ENCODE assay signal across 8 cellular contexts in genomic region chr5:176198991-176199733, GRCh38. TPM values are rescaled to one million over a fixed set of nuclear protein-coding genes. Genes with fewer than 3 reads are reported as not detected.
DNase-seq lines count a peak whose midpoint lies in the region; FAIRE-seq and TF ChIP-seq lines count a peak whose summit lies in the region.
"Not testable (repeated sequence)": the region's sequence is repeated elsewhere in the genome, so short reads cannot be mapped to it uniquely, and the experiment has no call there.

No MANE protein-coding gene starts in this region.

- not testable (repeated sequence) for H3K27ac ChIP-seq in H1 (ENCODE audit: low read depth, low read length); iPS-20b (ENCODE audit: low read length); osteoblast (ENCODE audit: low read depth, low read length); thyroid gland

- H3K36me3 ChIP-seq in H1 (ENCODE audit: control insufficient read depth in 2 of 4, insufficient read depth in 4 of 4, low read length in 3 of 4); iPS-20b (ENCODE audit: insufficient read depth, low read depth, low read length); osteoblast (ENCODE audit: insufficient read depth, low read length); thyroid gland: not testable (repeated sequence)

- H4K20me1 ChIP-seq in H1 (replicated peaks in 1 of 2; ENCODE audit: control insufficient read depth in 1 of 2, insufficient read depth in 2 of 2, low read length in 2 of 2); osteoblast (ENCODE audit: insufficient read depth, low read length): not testable (repeated sequence)

- H2BK20ac ChIP-seq in H1 (ENCODE audit: low read length) = not testable (repeated sequence)

- H3K4me2 ChIP-seq in H1 (ENCODE audit: insufficient read depth in 1 of 2, low read depth in 2 of 2, low read length in 2 of 2) = peak overlapping the region; percentile 61 to 78
- peak overlapping the region; percentile 33 for H3K4me2 ChIP-seq in osteoblast (ENCODE audit: insufficient read depth, low read length)

- CTCF ChIA-PET in Calu3 (lab: Charles Lee); activated naive CD4-positive, alpha-beta T cell treated with anti-CD3 and anti-CD28 coated beads, Interleukin-2, amount 10 ng/mL, durations not matched to agents 7 days and 5 days (lab: Charles Lee); H1 (lab: Charles Lee; ENCODE audit: partially characterized antibody): not testable (repeated sequence)

- H3K4me3 ChIP-seq in H1 (ENCODE audit: extremely low read depth in 1 of 4, insufficient read depth in 2 of 4, low read depth in 3 of 4, low read length in 4 of 4) (peak overlapping the region; percentile 24 to 59 (median 28)), iPS-20b (ENCODE audit: low read length) (peak overlapping the region; percentile 40; the same call in 1 of the 2 replicates), thyroid gland (replicated peaks in 1 of 3) (peak overlapping the region in 1 of 3 donors; percentile 17)
- H3K4me3 ChIP-seq in osteoblast (ENCODE audit: insufficient read depth, low read length) = not testable (repeated sequence)

- H2BK15ac ChIP-seq in H1 (ENCODE audit: low read length) = not testable (repeated sequence)

- not testable (repeated sequence) for H3K4me1 Mint-ChIP-seq in Calu3 (ENCODE audit: low read depth, unreplicated experiment); T-helper 2 cell treated with Interferon-gamma antibody and Interleukin-4, amounts not matched to agents 5 μg/mL and 100 μg/mL, for 36 hours (ENCODE audit: low read depth)
- peaks cover 19% of the 10 kb centered on the region for H3K4me1 Mint-ChIP-seq in activated naive CD4-positive, alpha-beta T cell treated with anti-CD3 and anti-CD28 coated beads, Interleukin-2, amount 10 ng/mL, durations not matched to agents 7 days and 5 days

- not testable (repeated sequence) for H3K14ac ChIP-seq in H1 (ENCODE audit: insufficient read length)

- H4K91ac ChIP-seq in H1 (replicated peaks; ENCODE audit: insufficient read length, low read length) = not testable (repeated sequence)

- WGBS in H1 (ENCODE audit: extremely low coverage in 1 of 2, insufficient coverage in 1 of 2, insufficient read length in 1 of 2, insufficient replicate concordance in 2 of 2, low coverage in 1 of 2, low lambda C conversion rate in 2 of 2, missing lambda C conversion rate in 1 of 2), 2 experiments = 3% methylated on average over 31 of the region's 72 CpGs; no CpG with 5 or more reads in 1 of the 2 experiments
- 3 to 6% methylated on average over 11 to 22 of the region's 72 CpGs for WGBS in thyroid gland, 2 donors

- H2BK5ac ChIP-seq in H1 (ENCODE audit: low read depth, low read length) = not testable (repeated sequence)

- H3K36me3 Mint-ChIP-seq in Calu3 (ENCODE audit: insufficient read depth, unreplicated experiment); T-helper 2 cell treated with Interferon-gamma antibody and Interleukin-4, amounts not matched to agents 5 μg/mL and 100 μg/mL, for 36 hours (ENCODE audit: low read depth); activated naive CD4-positive, alpha-beta T cell treated with anti-CD3 and anti-CD28 coated beads, Interleukin-2, amount 10 ng/mL, durations not matched to agents 7 days and 5 days: not testable (repeated sequence)

- not testable (repeated sequence) for BruUV-seq in Calu3 (replicated peaks; lab: Mats Ljungman, UMichigan)

- TF ChIP-seq RAD21 in H1 (IDR thresholded peaks at IDR 0.05 in 1 of 2, conservative IDR thresholded peaks at IDR 0.05 in 1 of 2; ENCODE audit: low read depth in 2 of 2, low read length in 2 of 2) = not testable (repeated sequence)

- H3K18ac ChIP-seq in H1 (ENCODE audit: extremely low read depth, low read length) = not testable (repeated sequence)

- peaks cover 41% of the 10 kb centered on the region for H3K27me3 Mint-ChIP-seq in Calu3 (ENCODE audit: unreplicated experiment)
- H3K27me3 Mint-ChIP-seq in T-helper 2 cell treated with Interferon-gamma antibody and Interleukin-4, amounts not matched to agents 5 μg/mL and 100 μg/mL, for 36 hours (ENCODE audit: low read depth) = peaks cover 25% of the 10 kb centered on the region
- H3K27me3 Mint-ChIP-seq in activated naive CD4-positive, alpha-beta T cell treated with anti-CD3 and anti-CD28 coated beads, Interleukin-2, amount 10 ng/mL, durations not matched to agents 7 days and 5 days = peaks cover 53% of the 10 kb centered on the region

- not testable (repeated sequence) for H3K9ac ChIP-seq in H1 (replicated peaks in 1 of 4; ENCODE audit: extremely low read depth in 1 of 4, low read depth in 3 of 4, low read length in 3 of 4); iPS-20b (ENCODE audit: low read depth, low read length)

- not testable (repeated sequence) for H4K5ac ChIP-seq in H1 (ENCODE audit: insufficient read length, low read depth, low read length)

- DNase-seq in Calu3 (peak; percentile 56), NCI-H1105 treated with DMSO at 0.1 percent for 48 hours (lab: John Stamatoyannopoulos, UW) (peak; percentile 4), H1 (ENCODE audit: low read depth in 1 of 2, low spot score in 2 of 2) (peak in 1 of 2 experiments; percentile 77), thyroid gland (peak; percentile 46 to 49)
- DNase-seq in T-helper 2 cell treated with Interferon-gamma antibody and Interleukin-4, amounts not matched to agents 5 μg/mL and 100 μg/mL, for 36 hours (ENCODE audit: low spot score); osteoblast (ENCODE audit: insufficient read length, low spot score, missing footprints): not testable (repeated sequence)
- peak; percentile 37 for DNase-seq in activated naive CD4-positive, alpha-beta T cell treated with anti-CD3 and anti-CD28 coated beads, Interleukin-2, amount 10 ng/mL, durations not matched to agents 7 days and 5 days

- intact Hi-C loops in Calu3 (cut with micrococcal nuclease; ENCODE audit: unreplicated experiment); thyroid gland (cut with DNase I): not testable (repeated sequence)

- H4K8ac ChIP-seq in H1 (ENCODE audit: extremely low read depth, insufficient read depth, low read length) = not testable (repeated sequence)

- not testable (repeated sequence) for H3K23me2 ChIP-seq in H1 (ENCODE audit: low read depth, low read length)

- POLR2A ChIA-PET in H1 (lab: Charles Lee; ENCODE audit: partially characterized antibody) = not testable (repeated sequence)

- H3K56ac ChIP-seq in H1 (replicated peaks; ENCODE audit: insufficient read length, low read depth, low read length) = not testable (repeated sequence)

- H2AK5ac ChIP-seq in H1 (ENCODE audit: low read depth, low read length) = not testable (repeated sequence)

- H3K23ac ChIP-seq in H1 (ENCODE audit: insufficient read length) = not testable (repeated sequence)

- not testable (repeated sequence) for H3K27ac Mint-ChIP-seq in Calu3 (ENCODE audit: unreplicated experiment); T-helper 2 cell treated with Interferon-gamma antibody and Interleukin-4, amounts not matched to agents 5 μg/mL and 100 μg/mL, for 36 hours; activated naive CD4-positive, alpha-beta T cell treated with anti-CD3 and anti-CD28 coated beads, Interleukin-2, amount 10 ng/mL, durations not matched to agents 7 days and 5 days

- not testable (repeated sequence) for TF ChIP-seq POLR2A in H1 (IDR thresholded peaks at IDR 0.05; ENCODE audit: control extremely low read depth in 1 of 2, low read depth in 2 of 2, low read length in 2 of 2); thyroid gland (IDR thresholded peaks at IDR 0.05)

- H3K4me3 Mint-ChIP-seq in Calu3 (ENCODE audit: low read depth, unreplicated experiment) = peak overlapping the region; percentile 79
- peak overlapping the region; percentile 55 for H3K4me3 Mint-ChIP-seq in T-helper 2 cell treated with Interferon-gamma antibody and Interleukin-4, amounts not matched to agents 5 μg/mL and 100 μg/mL, for 36 hours
- H3K4me3 Mint-ChIP-seq in activated naive CD4-positive, alpha-beta T cell treated with anti-CD3 and anti-CD28 coated beads, Interleukin-2, amount 10 ng/mL, durations not matched to agents 7 days and 5 days = peak overlapping the region; percentile 61

- H3K79me2 ChIP-seq in H1 (ENCODE audit: control insufficient read depth in 1 of 2, insufficient read depth in 2 of 2, low read length in 2 of 2); osteoblast (ENCODE audit: insufficient read depth, low read length): not testable (repeated sequence)

- H3K4ac ChIP-seq in H1 (replicated peaks; ENCODE audit: insufficient read length, low read depth, low read length) = not testable (repeated sequence)

- H3K79me1 ChIP-seq in H1 (ENCODE audit: low read depth, low read length) = not testable (repeated sequence)

- not testable (repeated sequence) for FAIRE-seq in H1 (lab: Jason Lieb, UNC)

- TF ChIP-seq EP300 in H1 (IDR thresholded peaks at IDR 0.05; ENCODE audit: borderline replicate concordance in 1 of 2, low read depth in 2 of 2, low read length in 2 of 2) = not testable (repeated sequence)

- not testable (repeated sequence) for H2BK12ac ChIP-seq in H1 (ENCODE audit: low read depth, low read length)

- not testable (repeated sequence) for H2BK120ac ChIP-seq in H1 (replicated peaks; ENCODE audit: low read depth, low read length)

- not testable (repeated sequence) for H2AFZ ChIP-seq in H1 (ENCODE audit: low read length); osteoblast (ENCODE audit: low read length)

- H3K27me3 ChIP-seq in H1 (replicated peaks in 1 of 4; ENCODE audit: control insufficient read depth in 3 of 4, extremely low read depth in 1 of 4, insufficient read depth in 3 of 4, low read length in 3 of 4) (peaks cover 3 to 35% (median 14%) of the 10 kb centered on the region in 4 experiments), iPS-20b (ENCODE audit: insufficient read depth, low read length) (peaks cover 57% of the 10 kb centered on the region)
- not testable (repeated sequence) for H3K27me3 ChIP-seq in osteoblast (ENCODE audit: insufficient read depth, low read length); thyroid gland

- H3K4me1 ChIP-seq in H1 (replicated peaks in 1 of 4; ENCODE audit: control insufficient read depth in 3 of 4, insufficient read depth in 4 of 4, low read length in 3 of 4); iPS-20b (ENCODE audit: insufficient read depth, low read length); osteoblast (ENCODE audit: insufficient read depth, low read length); thyroid gland: not testable (repeated sequence)

- not testable (repeated sequence) for TF ChIP-seq CTCF in Calu3 (IDR thresholded peaks at IDR 0.05; ENCODE audit: unreplicated experiment); H1 (IDR thresholded peaks at IDR 0.05; ENCODE audit: control extremely low read depth in 1 of 3, insufficient read depth in 1 of 3, low read depth in 1 of 3, low read length in 3 of 3); osteoblast (IDR thresholded peaks at IDR 0.05; ENCODE audit: extremely low read depth, low read depth, low read length); thyroid gland (IDR thresholded peaks at IDR 0.05)

- not testable (repeated sequence) for H3K9me3 ChIP-seq in H1 (ENCODE audit: insufficient read depth in 2 of 2, low read depth in 1 of 2, low read length in 1 of 2); iPS-20b (ENCODE audit: insufficient read depth, low read depth, low read length); osteoblast (ENCODE audit: low read depth, low read length); thyroid gland

- H3K9me3 Mint-ChIP-seq in Calu3 (ENCODE audit: low read depth, unreplicated experiment); T-helper 2 cell treated with Interferon-gamma antibody and Interleukin-4, amounts not matched to agents 5 μg/mL and 100 μg/mL, for 36 hours; activated naive CD4-positive, alpha-beta T cell treated with anti-CD3 and anti-CD28 coated beads, Interleukin-2, amount 10 ng/mL, durations not matched to agents 7 days and 5 days: not testable (repeated sequence)

RNA-seq across cellular contexts. Expression of gene SIMC1, which starts 39.1 kb away (rescaled TPM):
- total RNA-seq in Calu3 (2022) = 24.9 and 31.8 TPM in 2 replicates
- total RNA-seq in H1 (2021; fragmentation: NEBNext Ultra II Directional; extraction: Animal tissue kit (Norgen Biotek cat#: 25700)) = 16.6 and 21.2 TPM in 2 replicates
- polyA plus RNA-seq in H1 (2011; rRNA removed) = 11.3 and 12.3 TPM in 2 replicates
- polyA plus RNA-seq in H1 (2011; cell fraction: cytosol; rRNA removed) = 8.2 TPM
- 16.6 TPM for polyA plus RNA-seq in H1 (2011; cell fraction: nucleus; rRNA removed)
- 12.7 to 16.1 TPM (median 12.9 TPM) in 4 replicates for polyA plus RNA-seq in H1 (2012, experiment 1 of 2)
- 4.4 TPM for polyA plus RNA-seq in H1 (2012, experiment 2 of 2)
- polyA plus RNA-seq in H1 (2013, experiment 1 of 2) = 10.2 TPM
- polyA plus RNA-seq in H1 (2013, experiment 2 of 2) = 10.0 TPM
- polyA minus RNA-seq in H1 (2011; rRNA and poly(A)+ RNA removed) = 27.2 and 29.8 TPM in 2 replicates
- 9.6 TPM for polyA minus RNA-seq in H1 (2011; cell fraction: cytosol; rRNA and poly(A)+ RNA removed)
- polyA minus RNA-seq in H1 (2011; cell fraction: nucleus; rRNA and poly(A)+ RNA removed) = 34.2 TPM
- 5.1 and 8.8 TPM in 2 replicates for total RNA-seq in osteoblast
- total RNA-seq in thyroid gland = 10 to 100 TPM in 3 of 4 donors, 1 to 10 TPM in 1; 9.0 to 20.2 (median 13.1) TPM
